In the genomic region with DNA sequence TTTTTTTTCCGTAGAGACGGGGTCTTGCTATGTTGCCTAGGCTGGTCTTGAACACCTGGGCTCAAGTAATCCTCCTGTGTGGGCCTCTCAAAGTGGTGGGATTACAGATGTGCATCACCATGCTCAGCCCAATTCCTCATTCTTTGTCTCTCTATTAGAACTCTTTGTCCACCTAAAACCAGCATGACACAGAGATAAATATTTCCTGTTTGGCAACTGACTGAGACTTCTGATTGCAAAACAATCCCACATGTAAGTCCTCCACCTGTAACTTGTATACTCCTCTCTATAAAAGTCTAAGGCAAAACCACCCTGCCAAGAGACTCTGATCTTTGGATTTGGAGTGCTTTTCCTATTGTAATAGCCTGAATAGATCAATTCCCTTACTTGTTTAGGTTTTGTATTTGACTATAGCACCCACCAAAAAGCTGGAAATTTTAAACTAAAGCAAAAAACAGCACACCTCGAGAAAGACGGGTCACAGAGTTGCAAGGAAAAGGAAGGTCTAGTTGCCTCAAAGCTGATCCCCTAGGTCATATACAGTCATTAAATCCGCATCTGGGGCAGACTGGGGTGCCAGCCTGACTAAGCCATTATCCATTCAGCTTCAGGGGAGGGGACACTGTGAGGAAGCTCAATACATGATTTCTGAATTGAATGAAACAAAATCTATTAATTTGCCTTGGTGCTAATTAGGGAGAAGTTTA, we compare ENCODE assay signal across 10 cellular contexts. TPM values are rescaled to one million over a fixed set of nuclear protein-coding genes. Genes with fewer than 3 reads are reported as not detected.
DNase-seq lines count a peak whose midpoint lies in the region; ATAC-seq and TF ChIP-seq lines count a peak whose summit lies in the region.
"Had no signal": no experiment of that assay in that cellular context is flagged by ENCODE, and none has a peak within 500 bp of the region (broad histone marks: within the 10 kb centered on the region; RNA-seq: fewer than 3 reads in every experiment).

No MANE protein-coding gene starts in this region.

- peaks cover 4 to 6% of the 10 kb centered on the region in 2 donors for H3K36me3 ChIP-seq in lung (ENCODE audit: control insufficient read depth in 2 of 2, insufficient read depth in 2 of 2, low read length in 2 of 2)

- WGBS in lung, 2 donors = 41 to 69% methylated on average over 5 of the region's 5 CpGs

- H3K4me1 ChIP-seq in lung (ENCODE audit: control insufficient read depth in 2 of 2, insufficient read depth in 2 of 2, low read length in 2 of 2) = peaks cover 0 to 9% of the 10 kb centered on the region in 2 donors

- no peak for TF ChIP-seq POLR2A in erythroblast (IDR thresholded peaks at IDR 0.05; ENCODE audit: low read length)

- TF ChIP-seq CTCF in LNCaP clone FGC (IDR thresholded peaks at IDR 0.05; ENCODE audit: control insufficient read depth, extremely low read depth, insufficient read depth) (no peak), astrocyte of the spinal cord (IDR thresholded peaks at IDR 0.05; ENCODE audit: low read depth, low read length) (no peak), lung (IDR thresholded peaks at IDR 0.05; ENCODE audit: control extremely low read depth, extremely low read depth) (no peak)

- no peak overlapping the region for H3K4me3 ChIP-seq in LNCaP clone FGC (ENCODE audit: low read depth, low read length)
- H3K4me3 ChIP-seq in astrocyte of the spinal cord (ENCODE audit: low read depth, low read length) = no peak overlapping the region
- no peak overlapping the region for H3K4me3 ChIP-seq in lung

- in situ Hi-C loops in astrocyte of the spinal cord (cut with HindIII; ENCODE audit: low sequenced_read_pairs) = loop anchor here (25.0 kb wide), 1 partner anchor 328 kb away; no protein-coding TSS in a partner anchor

- no peaks in the 10 kb centered on the region for H3K9me3 ChIP-seq in lung (ENCODE audit: control insufficient read depth in 2 of 2, insufficient read depth in 1 of 2, low read length in 1 of 2)

- peak overlapping the region in 1 of 2 donors; percentile 6 for H3K27ac ChIP-seq in lung (ENCODE audit: low read depth in 1 of 2, low read length in 1 of 2)

- H3K27me3 ChIP-seq in lung (ENCODE audit: control insufficient read depth, insufficient read depth) = no peaks in the 10 kb centered on the region

- ATAC-seq in lung (ENCODE audit: insufficient read depth, low FRiP score) = peak; percentile 46
- ATAC-seq in HG02885 (IDR thresholded peaks at IDR 0.05; ENCODE audit: poor library complexity, unreplicated experiment) = no peak
- no peak for ATAC-seq in GM19351 (IDR thresholded peaks at IDR 0.05; ENCODE audit: unreplicated experiment)

- peak; percentile 70 to 80 for DNase-seq in AML-193 (lab: John Stamatoyannopoulos, UW)
- DNase-seq in LNCaP clone FGC (ENCODE audit: low read depth) = peak; percentile 90
- peak; percentile 46 for DNase-seq in astrocyte of the spinal cord (ENCODE audit: low read depth, low spot score)
- DNase-seq in lung (ENCODE audit: low spot score) = no peak
- no peak for DNase-seq in erythroblast (lab: John Stamatoyannopoulos, UW)
- DNase-seq in T1000 (lab: John Stamatoyannopoulos, UW) = no peak
- DNase-seq: activated gamma-delta T cell, COR-L47 had no signal

RNA-seq across cellular contexts. Expression of a gene that starts 13.5 kb away (rescaled TPM):
- total RNA-seq in lung = 10 to 100 TPM in 1 of 2 donors, 1 to 10 TPM in 1; 8.8 to 24.6 TPM
- 1 to 10 TPM; 1.6 to 2.9 TPM for polyA plus RNA-seq in lung

RNA-seq across cellular contexts. Expression of a gene that starts 45.3 kb away (rescaled TPM):
- total RNA-seq in lung = 100 to 1,000 TPM; 360 to 719 TPM
- polyA plus RNA-seq in lung = 100 to 1,000 TPM; 188 to 393 TPM

RNA-seq across cellular contexts. Expression of a gene that starts 45.9 kb away (rescaled TPM):
- 10 to 100 TPM in 1 of 2 donors, 1 to 10 TPM in 1; 6.9 to 10.0 TPM for total RNA-seq in lung
- 1 to 10 TPM; 2.5 to 3.9 TPM for polyA plus RNA-seq in lung

Comparison
In these comparisons a context has a peak if more than half of its experiments do, and no peak if none do; other contexts are left out.
1. DNase-seq: peak in AML-193 (2 of 2), LNCaP clone FGC (single experiment) and astrocyte of the spinal cord (single experiment); none in lung (single experiment), erythroblast (0 of 2) and T1000 (single experiment).